In the genomic region with DNA sequence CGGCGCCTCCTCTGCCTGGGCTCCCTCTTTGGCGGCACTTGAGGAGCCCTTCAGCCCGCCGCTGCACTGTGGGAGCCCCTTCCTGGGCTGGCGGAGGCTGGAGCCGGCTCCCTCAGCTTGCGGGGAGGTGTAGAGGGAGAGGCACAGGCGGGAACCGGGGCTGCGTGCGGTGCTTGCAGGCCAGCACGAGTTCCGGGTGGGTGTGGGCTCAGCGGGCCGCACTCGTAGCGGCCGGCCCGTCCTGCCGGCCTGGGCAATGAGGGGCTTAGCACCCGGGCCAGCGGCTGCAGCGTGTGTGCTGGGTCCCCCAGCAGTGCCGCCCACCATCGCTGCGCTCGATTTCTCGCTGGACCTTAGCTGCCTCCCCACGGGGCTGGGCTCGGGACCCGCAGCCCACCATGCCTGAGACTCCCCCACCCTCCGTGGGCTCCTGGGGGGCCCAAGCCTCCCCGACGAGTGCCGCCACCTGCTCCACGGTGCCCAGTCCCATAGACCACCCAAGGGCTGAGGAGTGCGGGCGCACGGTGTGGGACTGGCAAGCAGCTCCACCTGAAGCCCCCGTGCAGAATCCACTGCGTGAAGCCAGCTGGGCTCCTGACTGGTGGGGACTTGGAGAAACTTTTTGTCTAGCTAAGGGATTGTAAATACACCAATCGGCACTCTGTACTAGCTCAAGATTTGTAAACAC, we compare ENCODE assay signal across 17 cellular contexts.
A peak's percentile ranks its signal among the peaks of the same experiment; 100 is the strongest.
DNase-seq lines count a peak whose midpoint lies in the region; ATAC-seq and TF ChIP-seq lines count a peak whose summit lies in the region.
"Had no signal": no experiment of that assay in that cellular context is flagged by ENCODE, and none has a peak within 500 bp of the region (broad histone marks: within the 10 kb centered on the region; RNA-seq: fewer than 3 reads in every experiment).

No MANE protein-coding gene starts in this region.

- ATAC-seq in natural killer cell = no peak
- ATAC-seq: esophagus mucosa, SK-N-SH treated with all-trans-retinoic acid at 6 μM for 48 hours had no signal

- H3K36me3 Mint-ChIP-seq in T-helper 2 cell treated with Interferon-gamma antibody and Interleukin-4, amounts not matched to agents 5 μg/mL and 100 μg/mL, for 36 hours (ENCODE audit: low read depth) = peaks cover 8% of the 10 kb centered on the region
- H3K36me3 Mint-ChIP-seq in activated naive CD8-positive, alpha-beta T cell treated with anti-CD3 and anti-CD28 coated beads for 36 hours = peaks cover 12% of the 10 kb centered on the region
- no peaks in the 10 kb centered on the region for H3K36me3 Mint-ChIP-seq in natural killer cell

- no peaks in the 10 kb centered on the region for H3K9me2 ChIP-seq in DOHH2 (replicated peaks; ENCODE audit: control insufficient read depth, low read length)

- H3F3A ChIP-seq in DOHH2 (ENCODE audit: control insufficient read depth, insufficient read depth) = peaks cover 40% of the 10 kb centered on the region

- H3K27me3 Mint-ChIP-seq in T-helper 2 cell treated with Interferon-gamma antibody and Interleukin-4, amounts not matched to agents 5 μg/mL and 100 μg/mL, for 36 hours (ENCODE audit: low read depth) = no peaks in the 10 kb centered on the region
- no peaks in the 10 kb centered on the region for H3K27me3 Mint-ChIP-seq in activated naive CD8-positive, alpha-beta T cell treated with anti-CD3 and anti-CD28 coated beads for 36 hours
- H3K27me3 Mint-ChIP-seq in natural killer cell (ENCODE audit: low read depth in 2 of 2) = no peaks in the 10 kb centered on the region

- peak overlapping the region; percentile 91 for H3K4me3 Mint-ChIP-seq in T-helper 2 cell treated with Interferon-gamma antibody and Interleukin-4, amounts not matched to agents 5 μg/mL and 100 μg/mL, for 36 hours
- H3K4me3 Mint-ChIP-seq in activated naive CD8-positive, alpha-beta T cell treated with anti-CD3 and anti-CD28 coated beads for 36 hours = peak overlapping the region; percentile 91
- H3K4me3 Mint-ChIP-seq in natural killer cell = peak overlapping the region; percentile 92

- H3K4me1 ChIP-seq in DOHH2 (ENCODE audit: control insufficient read depth, low read length) = peaks cover 71% of the 10 kb centered on the region

- H3K9me3 ChIP-seq in DOHH2 (ENCODE audit: control insufficient read depth, insufficient read depth, low read length) = peaks cover 4% of the 10 kb centered on the region
- H3K9me3 ChIP-seq: tibial nerve had no signal

- H4K20me1 ChIP-seq in DOHH2 (ENCODE audit: control insufficient read depth, insufficient read depth, low read depth, low read length) = no peaks in the 10 kb centered on the region

- no peak overlapping the region for H3K27ac Mint-ChIP-seq in T-helper 2 cell treated with Interferon-gamma antibody and Interleukin-4, amounts not matched to agents 5 μg/mL and 100 μg/mL, for 36 hours
- no peak overlapping the region for H3K27ac Mint-ChIP-seq in activated naive CD8-positive, alpha-beta T cell treated with anti-CD3 and anti-CD28 coated beads for 36 hours
- H3K27ac Mint-ChIP-seq in natural killer cell = peak overlapping the region; percentile 100

- TF ChIP-seq CTCF in DOHH2 (IDR thresholded peaks at IDR 0.05; ENCODE audit: low read depth, low read length, poor library complexity, severe bottlenecking) (no peak), natural killer cell (IDR thresholded peaks at IDR 0.05) (no peak)

- peak overlapping the region; percentile 81 for H3K4me3 ChIP-seq in DOHH2 (ENCODE audit: low read length)

- H3K27me3 ChIP-seq in DOHH2 (ENCODE audit: control insufficient read depth, low read length) = no peaks in the 10 kb centered on the region
- H3K27me3 ChIP-seq: tibial nerve had no signal

- peaks cover 3% of the 10 kb centered on the region for H3K9me3 Mint-ChIP-seq in T-helper 2 cell treated with Interferon-gamma antibody and Interleukin-4, amounts not matched to agents 5 μg/mL and 100 μg/mL, for 36 hours
- H3K9me3 Mint-ChIP-seq in activated naive CD8-positive, alpha-beta T cell treated with anti-CD3 and anti-CD28 coated beads for 36 hours = peaks cover 6% of the 10 kb centered on the region
- H3K9me3 Mint-ChIP-seq in natural killer cell = no peaks in the 10 kb centered on the region

- no peak overlapping the region; the same call in 1 of the 2 replicates for H3K4me2 ChIP-seq in DOHH2 (ENCODE audit: low read length)

- H3K79me2 ChIP-seq in DOHH2 (ENCODE audit: control insufficient read depth, low read length) = peaks cover 17% of the 10 kb centered on the region

- DNase-seq in T-helper 2 cell treated with Interferon-gamma antibody and Interleukin-4, amounts not matched to agents 5 μg/mL and 100 μg/mL, for 36 hours (ENCODE audit: low spot score) = no peak
- DNase-seq in T-helper 2 cell (no peak), natural killer cell (peak; percentile 18), DMS79 treated with DMSO at 0.1 percent for 48 hours (lab: John Stamatoyannopoulos, UW) (no peak), GM19240 (ENCODE audit: insufficient read length, low spot score) (no peak), foreskin melanocyte (no peak)
- no peak for DNase-seq in activated naive CD8-positive, alpha-beta T cell treated with anti-CD3 and anti-CD28 coated beads for 36 hours
- DNase-seq: 8988T, COR-L47, glutamatergic neuron, NCI-H1048, NCI-H2171, NCI-H774 had no signal

- peaks cover 5% of the 10 kb centered on the region; the same call in 1 of the 2 replicates for H3K36me3 ChIP-seq in DOHH2 (ENCODE audit: control insufficient read depth, low read length)
- H3K36me3 ChIP-seq: tibial nerve had no signal

- H3K27ac ChIP-seq in DOHH2 (ENCODE audit: low read depth, low read length) = no peak overlapping the region

- peaks cover 37% of the 10 kb centered on the region for H3K4me1 Mint-ChIP-seq in T-helper 2 cell treated with Interferon-gamma antibody and Interleukin-4, amounts not matched to agents 5 μg/mL and 100 μg/mL, for 36 hours (ENCODE audit: low read depth)
- peaks cover 36% of the 10 kb centered on the region for H3K4me1 Mint-ChIP-seq in activated naive CD8-positive, alpha-beta T cell treated with anti-CD3 and anti-CD28 coated beads for 36 hours
- peaks cover 41 to 46% of the 10 kb centered on the region in 2 donors for H3K4me1 Mint-ChIP-seq in natural killer cell

- intact Hi-C loops in natural killer cell (cut with micrococcal nuclease) = loop anchor here (5.0 to 10.0 kb wide), 3 partner anchors 412 to 1345 kb away; a partner anchor contains a TSS

Comparison
In these comparisons a context has a peak if more than half of its experiments do, and no peak if none do; other contexts are left out.
1. H3K27ac Mint-ChIP-seq: peak in natural killer cell (2 of 2); none in T-helper 2 cell treated with Interferon-gamma antibody and Interleukin-4, amounts not matched to agents 5 μg/mL and 100 μg/mL, for 36 hours (single experiment) and activated naive CD8-positive, alpha-beta T cell treated with anti-CD3 and anti-CD28 coated beads for 36 hours (single experiment).
2. Peak in every context shown above with its lines, with median percentiles within 50 percentile points of each other: H3K4me3 Mint-ChIP-seq.